In genomic region chr1:25922064-25922632, GRCh38 we compare ENCODE assay signal across 8 cellular contexts. TPM values are rescaled to one million over a fixed set of nuclear protein-coding genes. Genes with fewer than 3 reads are reported as not detected.
A peak's percentile ranks its signal among the peaks of the same experiment; 100 is the strongest.
DNase-seq lines count a peak whose midpoint lies in the region; ATAC-seq and TF ChIP-seq lines count a peak whose summit lies in the region.

No MANE protein-coding gene starts in this region.

- no peak for TF ChIP-seq POLR2A in breast epithelium (IDR thresholded peaks at IDR 0.05)

- H3K9me3 ChIP-seq in breast epithelium, result no peaks in the 10 kb centered on the region
- no peaks in the 10 kb centered on the region for H3K9me3 ChIP-seq in mononuclear cell (ENCODE audit: low read depth, low read length)

- H3K9me3 Mint-ChIP-seq in stimulated activated naive CD8-positive, alpha-beta T cell treated with anti-CD3 and anti-CD28 coated beads, Interleukin-15, Interleukin-2, amounts not matched to agents 100 ng/mL and 50 ng/mL, for 24 hours, result no peaks in the 10 kb centered on the region

- H3K36me3 ChIP-seq in breast epithelium, result no peaks in the 10 kb centered on the region

- peaks cover 0 to 5% of the 10 kb centered on the region in 2 donors for H3K27me3 ChIP-seq in breast epithelium
- peaks cover 3% of the 10 kb centered on the region for H3K27me3 ChIP-seq in mononuclear cell (ENCODE audit: insufficient read depth, low read length)

- H3K4me1 ChIP-seq in breast epithelium (no peaks in the 10 kb centered on the region), mononuclear cell (ENCODE audit: insufficient read depth, low read length) (peaks cover 33% of the 10 kb centered on the region)

- ATAC-seq in stimulated activated naive CD8-positive, alpha-beta T cell treated with anti-CD3 and anti-CD28 coated beads, Interleukin-15, Interleukin-2, amounts not matched to agents 100 U/mL and 50 U/mL, for 24 hours, result no peak
- ATAC-seq in GM21447 (IDR thresholded peaks at IDR 0.05; ENCODE audit: unreplicated experiment) (no peak), GM18511 (IDR thresholded peaks at IDR 0.05; ENCODE audit: unreplicated experiment) (no peak), HG03159 (IDR thresholded peaks at IDR 0.05; ENCODE audit: unreplicated experiment) (no peak)

- H3K27me3 Mint-ChIP-seq in stimulated activated naive CD8-positive, alpha-beta T cell treated with anti-CD3 and anti-CD28 coated beads, Interleukin-15, Interleukin-2, amounts not matched to agents 100 ng/mL and 50 ng/mL, for 24 hours, result peaks cover 18% of the 10 kb centered on the region

- H3K4me1 Mint-ChIP-seq in stimulated activated naive CD8-positive, alpha-beta T cell treated with anti-CD3 and anti-CD28 coated beads, Interleukin-15, Interleukin-2, amounts not matched to agents 100 ng/mL and 50 ng/mL, for 24 hours (ENCODE audit: low read depth), result peaks cover 36% of the 10 kb centered on the region

- H3K36me3 Mint-ChIP-seq in stimulated activated naive CD8-positive, alpha-beta T cell treated with anti-CD3 and anti-CD28 coated beads, Interleukin-15, Interleukin-2, amounts not matched to agents 100 ng/mL and 50 ng/mL, for 24 hours (ENCODE audit: low read depth), result no peaks in the 10 kb centered on the region

- H3K27ac Mint-ChIP-seq in stimulated activated naive CD8-positive, alpha-beta T cell treated with anti-CD3 and anti-CD28 coated beads, Interleukin-15, Interleukin-2, amounts not matched to agents 100 ng/mL and 50 ng/mL, for 24 hours, result peak overlapping the region; percentile 70

- peak overlapping the region; percentile 44 to 73 (median 60) for H3K4me3 ChIP-seq in breast epithelium
- peak overlapping the region; percentile 45 for H3K4me3 ChIP-seq in mononuclear cell (ENCODE audit: low read length)

- intact Hi-C loops in breast epithelium (cut with DNase I; ENCODE audit: low total_unique reads), result no loop called here

- H3K4me3 Mint-ChIP-seq in stimulated activated naive CD8-positive, alpha-beta T cell treated with anti-CD3 and anti-CD28 coated beads, Interleukin-15, Interleukin-2, amounts not matched to agents 100 ng/mL and 50 ng/mL, for 24 hours, result peak overlapping the region; percentile 77

- no peak for DNase-seq in stimulated activated naive CD8-positive, alpha-beta T cell treated with anti-CD3 and anti-CD28 coated beads, Interleukin-15, Interleukin-2, amounts not matched to agents 100 U/mL and 50 U/mL, for 24 hours
- DNase-seq in breast epithelium (ENCODE audit: low spot score in 2 of 2), result no peak
- DNase-seq in NCI-H524 treated with DMSO at 0.1 percent for 48 hours (lab: John Stamatoyannopoulos, UW), result no peak

- peak overlapping the region in 1 of 2 donors; percentile 69 for H3K27ac ChIP-seq in breast epithelium

- no peak for TF ChIP-seq CTCF in breast epithelium (IDR thresholded peaks at IDR 0.05)

RNA-seq across cellular contexts. Expression of gene STMN1, which starts 15.9 kb away (rescaled TPM):
- total RNA-seq in breast epithelium, result 10 to 100 TPM; 23.9 to 33.8 (median 28.4) TPM
- 6.4 TPM for total RNA-seq in mononuclear cell

RNA-seq across cellular contexts. Expression of gene PAQR7, which starts 46.6 kb away (rescaled TPM):
- 1 to 10 TPM; 4.2 to 8.2 (median 7.2) TPM for total RNA-seq in breast epithelium
- total RNA-seq in mononuclear cell, result 3.5 TPM
